In genomic region chr10:75596930-75597629, GRCh38 we compare ENCODE assay signal across 15 cellular contexts.
"Had no signal": no experiment of that assay in that cellular context is flagged by ENCODE, and none has a peak within 500 bp of the region (broad histone marks: within the 10 kb centered on the region; RNA-seq: fewer than 3 reads in every experiment).

No MANE protein-coding gene starts in this region.

- H3K4me1 ChIP-seq: transverse colon had no signal

- FAIRE-seq: astrocyte had no signal

- ATAC-seq: effector memory CD8-positive, alpha-beta T cell had no signal

- H3K27ac ChIP-seq: ovary, transverse colon had no signal

- H3K4me3 ChIP-seq: lung, ovary, transverse colon had no signal

- DNase-seq: activated CD4-positive, alpha-beta memory T cell treated with anti-CD3 and anti-CD28 coated beads, Interleukin-2, amount 10 ng/mL, durations not matched to agents 7 days and 5 days; activated CD4-positive, alpha-beta T cell treated with anti-CD3 and anti-CD28 coated beads for 4 hours; activated naive CD4-positive, alpha-beta T cell treated with anti-CD3 and anti-CD28 coated beads, Interleukin-2, amount 10 ng/mL, durations not matched to agents 7 days and 5 days; activated T-cell treated with anti-CD3 and anti-CD28 coated beads, Interleukin-2, amount 50 U/mL, for 24 hours; dermis blood vessel endothelial cell; effector memory CD8-positive, alpha-beta T cell; foreskin melanocyte; head of caudate nucleus; islet precursor cell; ovary; stimulated activated CD4-positive, alpha-beta T cell treated with anti-CD3 and anti-CD28 coated beads, Interleukin-4, amount 100 ng/mL, for 1 hour; stimulated activated naive CD4-positive, alpha-beta T cell; transverse colon had no signal

- H3K9me3 ChIP-seq: ovary, transverse colon had no signal

- H3K27me3 ChIP-seq: ovary, transverse colon had no signal

- H3K36me3 ChIP-seq: ovary, transverse colon had no signal
